9 cellular contexts compared by ENCODE assay signal in the genomic region with DNA sequence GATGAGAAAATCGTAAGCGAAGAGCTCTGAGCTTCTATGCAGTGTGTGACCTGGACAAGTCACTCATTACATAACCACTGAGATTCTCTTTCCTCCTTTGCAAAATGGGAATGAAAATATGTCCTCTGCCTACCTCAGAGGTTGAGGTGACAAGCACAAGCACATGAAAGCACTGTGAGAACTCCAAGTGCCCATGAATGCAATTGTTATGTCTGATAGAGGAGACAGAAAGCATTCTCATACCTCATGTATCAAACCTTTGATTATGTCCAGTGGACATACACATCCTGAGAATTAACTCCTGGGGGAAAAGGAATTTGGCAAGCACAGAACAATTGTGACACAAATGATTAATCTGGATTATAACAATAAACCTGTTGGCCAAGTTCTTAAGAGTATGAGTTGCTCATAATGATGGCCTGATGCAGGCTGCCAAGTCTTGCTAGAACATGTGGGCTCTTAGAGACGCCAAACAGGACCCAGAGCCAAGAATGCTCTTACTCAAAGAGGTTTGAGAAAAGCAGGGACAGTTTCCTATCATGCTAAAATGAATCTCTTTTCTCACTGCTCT. TPM values are rescaled to one million over a fixed set of nuclear protein-coding genes. Genes with fewer than 3 reads are reported as not detected.
DNase-seq lines count a peak whose midpoint lies in the region; ATAC-seq, FAIRE-seq and TF ChIP-seq lines count a peak whose summit lies in the region.
"Had no signal": no experiment of that assay in that cellular context is flagged by ENCODE, and none has a peak within 500 bp of the region (broad histone marks: within the 10 kb centered on the region; RNA-seq: fewer than 3 reads in every experiment).

No MANE protein-coding gene starts in this region.

- no peak overlapping the region for H3K9ac ChIP-seq in keratinocyte (ENCODE audit: control insufficient read depth, extremely low read depth, insufficient read depth, low read length)

- H3K27ac ChIP-seq in keratinocyte (ENCODE audit: control insufficient read depth, insufficient read depth, low read length): peak overlapping the region; percentile 47
- H3K27ac ChIP-seq in thoracic aorta: no peak overlapping the region

- H3K27ac Mint-ChIP-seq in MCF 10A (ENCODE audit: low read depth, unreplicated experiment): peak overlapping the region; percentile 51
- no peak overlapping the region for H3K27ac Mint-ChIP-seq in natural killer cell treated with Interleukin-12 subunit alpha and Interleukin-12 subunit beta and Interleukin-15 and Interleukin-18, amount 100 ng/mL, for 72 hours

- no peaks in the 10 kb centered on the region for H3K27me3 Mint-ChIP-seq in MCF 10A (ENCODE audit: insufficient read depth, unreplicated experiment)
- peaks cover 0 to 4% of the 10 kb centered on the region in 2 donors for H3K27me3 Mint-ChIP-seq in natural killer cell treated with Interleukin-12 subunit alpha and Interleukin-12 subunit beta and Interleukin-15 and Interleukin-18, amount 100 ng/mL, for 72 hours

- DNase-seq in H54 (ENCODE audit: insufficient read length, low spot score) (no peak), MCF 10A (ENCODE audit: unreplicated experiment) (peak; percentile 98), keratinocyte (ENCODE audit: low read depth, low spot score) (peak; percentile 82), thoracic aorta (ENCODE audit: low spot score) (peak; percentile 28), MV-4-11 (lab: John Stamatoyannopoulos, UW) (no peak), KG1 (lab: John Stamatoyannopoulos, UW) (no peak)
- no peak for DNase-seq in natural killer cell treated with Interleukin-12 subunit alpha and Interleukin-12 subunit beta and Interleukin-15 and Interleukin-18, amount 100 ng/mL, for 72 hours (ENCODE audit: low spot score)
- DNase-seq: activated naive CD4-positive, alpha-beta T cell treated with Interleukin-2 at 50 U/mL for 16 hours had no signal

- H3K4me1 ChIP-seq in keratinocyte (ENCODE audit: control insufficient read depth, extremely low read depth, insufficient read depth, low read length) (peaks cover 24% of the 10 kb centered on the region), thoracic aorta (ENCODE audit: control insufficient read depth in 1 of 2, low read depth in 2 of 2) (peaks cover 10 to 16% of the 10 kb centered on the region in 2 donors)

- H3K4me3 ChIP-seq in keratinocyte (ENCODE audit: control insufficient read depth in 2 of 3, extremely low read depth in 1 of 3, insufficient read depth in 2 of 3, low read depth in 1 of 3, low read length in 3 of 3) (peak overlapping the region in 2 of 3 experiments; percentile 30 to 40), thoracic aorta (no peak overlapping the region)

- TF ChIP-seq CTCF in MCF 10A (IDR thresholded peaks at IDR 0.05; ENCODE audit: unreplicated experiment) (no peak), keratinocyte (optimal IDR thresholded peaks at IDR 0.05 in 1 of 3, IDR thresholded peaks at IDR 0.05 in 1 of 3, conservative IDR thresholded peaks at IDR 0.05 in 1 of 3; ENCODE audit: extremely low read depth in 1 of 3, insufficient read depth in 2 of 3, low read length in 3 of 3) (no peak), thoracic aorta (IDR thresholded peaks at IDR 0.05) (no peak)

- no peaks in the 10 kb centered on the region for H3K36me3 Mint-ChIP-seq in MCF 10A (ENCODE audit: insufficient read depth, unreplicated experiment)
- no peaks in the 10 kb centered on the region for H3K36me3 Mint-ChIP-seq in natural killer cell treated with Interleukin-12 subunit alpha and Interleukin-12 subunit beta and Interleukin-15 and Interleukin-18, amount 100 ng/mL, for 72 hours

- H3K4me3 Mint-ChIP-seq in MCF 10A (ENCODE audit: unreplicated experiment): peak overlapping the region; percentile 44
- H3K4me3 Mint-ChIP-seq in natural killer cell treated with Interleukin-12 subunit alpha and Interleukin-12 subunit beta and Interleukin-15 and Interleukin-18, amount 100 ng/mL, for 72 hours: no peak overlapping the region

- intact Hi-C loops in MCF 10A (cut with micrococcal nuclease): no loop called here

- CTCF ChIA-PET in MCF 10A (lab: Yijun Ruan, JAX): interaction anchor here (0.7 kb wide), 1 partner anchor 31 kb away, joined by 3 read pairs; no protein-coding TSS in a partner anchor

- no peaks in the 10 kb centered on the region for H3K9me3 Mint-ChIP-seq in MCF 10A (ENCODE audit: unreplicated experiment)
- no peaks in the 10 kb centered on the region for H3K9me3 Mint-ChIP-seq in natural killer cell treated with Interleukin-12 subunit alpha and Interleukin-12 subunit beta and Interleukin-15 and Interleukin-18, amount 100 ng/mL, for 72 hours

- peaks cover 32% of the 10 kb centered on the region for H3K4me1 Mint-ChIP-seq in MCF 10A (ENCODE audit: insufficient read depth, unreplicated experiment)
- no peaks in the 10 kb centered on the region for H3K4me1 Mint-ChIP-seq in natural killer cell treated with Interleukin-12 subunit alpha and Interleukin-12 subunit beta and Interleukin-15 and Interleukin-18, amount 100 ng/mL, for 72 hours (ENCODE audit: low read depth in 2 of 2)

- H3K79me2 ChIP-seq in keratinocyte (ENCODE audit: control insufficient read depth, insufficient read depth, low read length): no peaks in the 10 kb centered on the region

- no peaks in the 10 kb centered on the region for H3K9me1 ChIP-seq in keratinocyte (ENCODE audit: control insufficient read depth, extremely low read depth, insufficient read depth, low read length)

- POLR2A ChIA-PET in MCF 10A (lab: Yijun Ruan, JAX): interaction anchor here (0.6 kb wide), 1 partner anchor 529 kb away, joined by 3 read pairs; no protein-coding TSS in a partner anchor

- dilution Hi-C loops in keratinocyte (cut with MboI; ENCODE audit: extremely low pct_ligation_motif_present, low sequenced_read_pairs): no loop called here

- BruUV-seq in MCF 10A (replicated peaks; lab: Mats Ljungman, UMichigan): no TSS peak

- no peak for TF ChIP-seq POLR2A in H54 (IDR thresholded peaks at IDR 0.05; ENCODE audit: low read depth, low read length)
- TF ChIP-seq POLR2A in GM18505 (IDR thresholded peaks at IDR 0.05; ENCODE audit: borderline replicate concordance, extremely low read depth, insufficient read depth, insufficient read length): no peak

- ATAC-seq in thoracic aorta (ENCODE audit: insufficient number of reproducible peaks, low FRiP score, low read depth) (no peak), GM18505 (IDR thresholded peaks at IDR 0.05; ENCODE audit: unreplicated experiment) (no peak)
- no peak for ATAC-seq in natural killer cell treated with Interleukin-12 subunit alpha and Interleukin-12 subunit beta and Interleukin-15 and Interleukin-18, amount 100 ng/mL, for 72 hours

- no peak overlapping the region for H2AFZ ChIP-seq in keratinocyte (ENCODE audit: control insufficient read depth, low read length)

- H4K20me1 ChIP-seq in keratinocyte (ENCODE audit: control insufficient read depth, extremely low read depth, insufficient read depth, low read length): no peaks in the 10 kb centered on the region

- H3K36me3 ChIP-seq in keratinocyte (ENCODE audit: control insufficient read depth in 2 of 2, extremely low read depth in 1 of 2, insufficient read depth in 2 of 2, low read length in 2 of 2): no peaks in the 10 kb centered on the region
- H3K36me3 ChIP-seq in thoracic aorta: no peaks in the 10 kb centered on the region

- no peaks in the 10 kb centered on the region for H3K9me3 ChIP-seq in keratinocyte (ENCODE audit: control insufficient read depth, low read depth, low read length)
- H3K9me3 ChIP-seq in thoracic aorta: no peaks in the 10 kb centered on the region

- FAIRE-seq in H54 (lab: Jason Lieb, UNC): peak; percentile 65
- FAIRE-seq in keratinocyte (lab: Jason Lieb, UNC): peak; percentile 95

- H3K27me3 ChIP-seq in keratinocyte (ENCODE audit: control insufficient read depth, extremely low read depth, insufficient read depth, low read length) (no peaks in the 10 kb centered on the region), thoracic aorta (replicated peaks; ENCODE audit: insufficient read depth) (no peaks in the 10 kb centered on the region)

- H3K4me2 ChIP-seq in keratinocyte (ENCODE audit: control insufficient read depth, extremely low read depth, insufficient read depth, low read depth, low read length): peak overlapping the region; percentile 74

RNA-seq across cellular contexts. Expression of a gene that starts 8.5 kb away (rescaled TPM):
- 2.9 and 3.2 TPM in 2 replicates for total RNA-seq in MCF 10A (2022)
- polyA plus RNA-seq in keratinocyte: 6.2 to 9.3 TPM (median 7.1 TPM) in 3 replicates
- 0.89 TPM for polyA plus RNA-seq in keratinocyte (2011; ENCODE audit: low read depth)
- polyA plus RNA-seq in keratinocyte (2011; cell fraction: cytosol; rRNA removed): 4.7 and 9.4 TPM in 2 replicates
- 11.7 and 15.4 TPM in 2 replicates for polyA plus RNA-seq in keratinocyte (2011; cell fraction: nucleus; rRNA removed)
- 1.7 and 5.9 TPM in 2 replicates for polyA plus RNA-seq in keratinocyte (2012; ENCODE audit: low replicate concordance)
- 2.9 to 3.7 TPM in 2 of 3 replicates, not detected in the other for polyA minus RNA-seq in keratinocyte
- polyA minus RNA-seq in keratinocyte (2011; cell fraction: cytosol; rRNA and poly(A)+ RNA removed): 2.3 TPM
- 3.8 and 13.7 TPM in 2 replicates for polyA minus RNA-seq in keratinocyte (2011; cell fraction: nucleus; rRNA and poly(A)+ RNA removed)
- 1 to 10 TPM; 3.7 to 7.4 TPM for total RNA-seq in thoracic aorta
- 1 to 10 TPM; 3.2 to 5.5 TPM for total RNA-seq in natural killer cell treated with Interleukin-12 subunit alpha and Interleukin-12 subunit beta and Interleukin-15 and Interleukin-18, amount 100 ng/mL, for 72 hours

Comparison
In these comparisons a context has a peak if more than half of its experiments do, and no peak if none do; other contexts are left out.
1. DNase-seq: peak in MCF 10A (single experiment), keratinocyte (single experiment) and thoracic aorta (single experiment); none in H54 (single experiment), MV-4-11 (single experiment), KG1 (single experiment) and natural killer cell treated with Interleukin-12 subunit alpha and Interleukin-12 subunit beta and Interleukin-15 and Interleukin-18, amount 100 ng/mL, for 72 hours (single experiment).